In the genomic region with DNA sequence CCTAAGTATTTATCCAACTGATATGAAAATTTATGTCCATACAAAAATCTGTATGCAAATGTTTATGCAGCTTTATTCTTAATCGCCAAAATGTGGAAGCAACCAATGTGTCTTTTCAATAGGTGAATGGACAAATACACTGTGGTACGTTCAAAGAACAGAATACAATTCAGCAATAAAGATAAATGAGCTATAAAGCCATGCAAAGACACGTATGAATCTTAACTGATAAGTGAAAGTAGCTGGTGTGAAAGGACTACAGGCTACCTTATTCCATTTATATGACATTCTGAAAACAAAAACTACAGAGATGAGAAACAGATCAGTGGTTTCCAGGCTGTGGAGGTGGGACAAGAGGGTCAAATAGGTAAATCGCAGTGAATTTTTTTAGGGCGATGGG, we compare ENCODE assay signal across 14 cellular contexts.
A peak's percentile ranks its signal among the peaks of the same experiment; 100 is the strongest.
DNase-seq lines count a peak whose midpoint lies in the region; ATAC-seq, FAIRE-seq and TF ChIP-seq lines count a peak whose summit lies in the region.
"Had no signal": no experiment of that assay in that cellular context is flagged by ENCODE, and none has a peak within 500 bp of the region (broad histone marks: within the 10 kb centered on the region; RNA-seq: fewer than 3 reads in every experiment).

No MANE protein-coding gene starts in this region.

- no peak overlapping the region for H3K27ac Mint-ChIP-seq in CD4-positive, CD25-positive, alpha-beta regulatory T cell
- H3K27ac Mint-ChIP-seq in CD8-positive, alpha-beta memory T cell, result peak overlapping the region in 5 of 8 donors; percentile 15 to 86 (median 30)
- peak overlapping the region; percentile 72 for H3K27ac Mint-ChIP-seq in T-helper 17 cell

- no peak for ATAC-seq in CD4-positive, CD25-positive, alpha-beta regulatory T cell (ENCODE audit: low read depth in 2 of 2)
- ATAC-seq in T-helper 17 cell (no peak), mucosa of descending colon (peak; percentile 81)

- H3K27me3 Mint-ChIP-seq in CD4-positive, CD25-positive, alpha-beta regulatory T cell, result no peaks in the 10 kb centered on the region
- no peaks in the 10 kb centered on the region for H3K27me3 Mint-ChIP-seq in CD8-positive, alpha-beta memory T cell
- no peaks in the 10 kb centered on the region for H3K27me3 Mint-ChIP-seq in T-helper 17 cell

- peaks cover 8% of the 10 kb centered on the region for H3K36me3 Mint-ChIP-seq in CD4-positive, CD25-positive, alpha-beta regulatory T cell
- H3K36me3 Mint-ChIP-seq in CD8-positive, alpha-beta memory T cell, result peaks cover 0 to 37% (median 1%) of the 10 kb centered on the region in 3 donors
- peaks cover 5% of the 10 kb centered on the region for H3K36me3 Mint-ChIP-seq in T-helper 17 cell (ENCODE audit: low read depth)

- H3K36me3 ChIP-seq in CD4-positive, CD25-positive, alpha-beta regulatory T cell (ENCODE audit: control insufficient read depth, insufficient read depth, low read length), result no peaks in the 10 kb centered on the region
- no peaks in the 10 kb centered on the region for H3K36me3 ChIP-seq in CD8-positive, alpha-beta memory T cell (ENCODE audit: insufficient read depth, low read length)
- H3K36me3 ChIP-seq in mucosa of descending colon (ENCODE audit: low read depth), result no peaks in the 10 kb centered on the region
- H3K36me3 ChIP-seq in kidney (ENCODE audit: control insufficient read depth in 1 of 2, insufficient read depth in 2 of 2, low read length in 2 of 2), result no peaks in the 10 kb centered on the region
- H3K36me3 ChIP-seq: BE2C, HAP-1 had no signal

- H3K27ac ChIP-seq in CD4-positive, CD25-positive, alpha-beta regulatory T cell (ENCODE audit: insufficient read depth, low read length, poor library complexity, severe bottlenecking), result no peak overlapping the region
- H3K27ac ChIP-seq in CD8-positive, alpha-beta memory T cell (ENCODE audit: low read depth, low read length), result no peak overlapping the region
- H3K27ac ChIP-seq in kidney (ENCODE audit: low read depth in 2 of 2, low read length in 2 of 2), result no peak overlapping the region
- H3K27ac ChIP-seq: C4-2B had no signal

- intact Hi-C loops in mucosa of descending colon (cut with DNase I, micrococcal nuclease) (no loop called here), kidney (cut with DNase I) (no loop called here)

- TF ChIP-seq CTCF in mucosa of descending colon (IDR thresholded peaks at IDR 0.05) (no peak), kidney (IDR thresholded peaks at IDR 0.05; ENCODE audit: borderline replicate concordance, extremely low read depth, insufficient read depth) (no peak)

- CTCF ChIA-PET in CD8-positive, alpha-beta memory T cell (lab: Charles Lee), result no interaction called here

- peaks cover 34 to 51% (median 47%) of the 10 kb centered on the region in 4 donors for H3K4me1 Mint-ChIP-seq in CD4-positive, CD25-positive, alpha-beta regulatory T cell
- peaks cover 28 to 59% (median 35%) of the 10 kb centered on the region in 3 donors for H3K4me1 Mint-ChIP-seq in CD8-positive, alpha-beta memory T cell
- peaks cover 27% of the 10 kb centered on the region for H3K4me1 Mint-ChIP-seq in T-helper 17 cell

- no peak overlapping the region for H3K9ac ChIP-seq in kidney (ENCODE audit: low read length in 2 of 2)

- peak overlapping the region; percentile 74 for H3K4me3 ChIP-seq in CD4-positive, CD25-positive, alpha-beta regulatory T cell (ENCODE audit: low read depth, low read length)
- H3K4me3 ChIP-seq in CD8-positive, alpha-beta memory T cell (ENCODE audit: low read length), result no peak overlapping the region
- H3K4me3 ChIP-seq in mucosa of descending colon, result no peak overlapping the region
- H3K4me3 ChIP-seq in kidney (ENCODE audit: low read length in 2 of 2), result no peak overlapping the region
- H3K4me3 ChIP-seq: HAP-1 had no signal

- peak overlapping the region in 2 of 4 donors; percentile 42 to 72 for H3K4me3 Mint-ChIP-seq in CD4-positive, CD25-positive, alpha-beta regulatory T cell
- peak overlapping the region in 5 of 7 donors; percentile 49 to 75 (median 59) for H3K4me3 Mint-ChIP-seq in CD8-positive, alpha-beta memory T cell
- peak overlapping the region; percentile 53 for H3K4me3 Mint-ChIP-seq in T-helper 17 cell

- no peaks in the 10 kb centered on the region for H3K9me3 ChIP-seq in CD4-positive, CD25-positive, alpha-beta regulatory T cell (ENCODE audit: control insufficient read depth in 2 of 2, low read length in 2 of 2)
- no peaks in the 10 kb centered on the region for H3K9me3 ChIP-seq in CD8-positive, alpha-beta memory T cell (ENCODE audit: low read length)
- H3K9me3 ChIP-seq in T-helper 17 cell (ENCODE audit: control insufficient read depth, low read length, poor library complexity, severe bottlenecking) (no peaks in the 10 kb centered on the region), mucosa of descending colon (no peaks in the 10 kb centered on the region), kidney (ENCODE audit: control insufficient read depth in 1 of 2, low read length in 2 of 2) (no peaks in the 10 kb centered on the region)
- H3K9me3 ChIP-seq: BE2C, HAP-1 had no signal

- DNase-seq in CD4-positive, CD25-positive, alpha-beta regulatory T cell, result no peak
- no peak for DNase-seq in CD8-positive, alpha-beta memory T cell
- no peak for DNase-seq in T-helper 17 cell
- no peak for DNase-seq in mucosa of descending colon
- no peak for DNase-seq in activated effector memory CD4-positive, alpha-beta T cell treated with Interleukin-2 at 50 U/mL for 16 hours
- DNase-seq in SHP77 (lab: John Stamatoyannopoulos, UW), result no peak
- DNase-seq in kidney, result no peak
- DNase-seq: BE2C, Calu3, DMS 273 treated with DMSO at 0.1 percent for 48 hours had no signal

- H3K9me3 Mint-ChIP-seq in CD4-positive, CD25-positive, alpha-beta regulatory T cell, result peaks cover 0 to 11% (median 4%) of the 10 kb centered on the region in 7 donors
- H3K9me3 Mint-ChIP-seq in CD8-positive, alpha-beta memory T cell, result peaks cover 0 to 14% (median 7%) of the 10 kb centered on the region in 5 donors

- FAIRE-seq in kidney (lab: Jason Lieb, UNC), result no peak
- FAIRE-seq: A204.1, H1 had no signal

- no peaks in the 10 kb centered on the region for H3K27me3 ChIP-seq in CD4-positive, CD25-positive, alpha-beta regulatory T cell (ENCODE audit: control insufficient read depth, insufficient read depth, low read length)
- H3K27me3 ChIP-seq in CD8-positive, alpha-beta memory T cell (ENCODE audit: insufficient read depth, low read length, poor library complexity, severe bottlenecking), result no peaks in the 10 kb centered on the region
- H3K27me3 ChIP-seq: BE2C had no signal

- peaks cover 7% of the 10 kb centered on the region for H3K4me1 ChIP-seq in CD4-positive, CD25-positive, alpha-beta regulatory T cell (ENCODE audit: control insufficient read depth, insufficient read depth, low read length, poor library complexity, severe bottlenecking)
- no peaks in the 10 kb centered on the region for H3K4me1 ChIP-seq in CD8-positive, alpha-beta memory T cell (ENCODE audit: insufficient read depth, low read length)
- H3K4me1 ChIP-seq in mucosa of descending colon (ENCODE audit: low read depth), result no peaks in the 10 kb centered on the region
- no peaks in the 10 kb centered on the region for H3K4me1 ChIP-seq in kidney (ENCODE audit: control insufficient read depth in 1 of 2, insufficient read depth in 1 of 2, low read depth in 1 of 2, low read length in 2 of 2)
- H3K4me1 ChIP-seq: BE2C had no signal

- POLR2A ChIA-PET in CD8-positive, alpha-beta memory T cell (lab: Charles Lee), result interaction anchor here (0.6 kb wide), 1 partner anchor 22 kb away, joined by 3 read pairs; no protein-coding TSS in a partner anchor

Comparison
In these comparisons a context has a peak if more than half of its experiments do, and no peak if none do; other contexts are left out.
1. H3K27ac Mint-ChIP-seq: peak in CD8-positive, alpha-beta memory T cell (5 of 8) and T-helper 17 cell (single experiment); none in CD4-positive, CD25-positive, alpha-beta regulatory T cell (0 of 3).